ENCODE assay signal across 1 cellular context in the genomic region with DNA sequence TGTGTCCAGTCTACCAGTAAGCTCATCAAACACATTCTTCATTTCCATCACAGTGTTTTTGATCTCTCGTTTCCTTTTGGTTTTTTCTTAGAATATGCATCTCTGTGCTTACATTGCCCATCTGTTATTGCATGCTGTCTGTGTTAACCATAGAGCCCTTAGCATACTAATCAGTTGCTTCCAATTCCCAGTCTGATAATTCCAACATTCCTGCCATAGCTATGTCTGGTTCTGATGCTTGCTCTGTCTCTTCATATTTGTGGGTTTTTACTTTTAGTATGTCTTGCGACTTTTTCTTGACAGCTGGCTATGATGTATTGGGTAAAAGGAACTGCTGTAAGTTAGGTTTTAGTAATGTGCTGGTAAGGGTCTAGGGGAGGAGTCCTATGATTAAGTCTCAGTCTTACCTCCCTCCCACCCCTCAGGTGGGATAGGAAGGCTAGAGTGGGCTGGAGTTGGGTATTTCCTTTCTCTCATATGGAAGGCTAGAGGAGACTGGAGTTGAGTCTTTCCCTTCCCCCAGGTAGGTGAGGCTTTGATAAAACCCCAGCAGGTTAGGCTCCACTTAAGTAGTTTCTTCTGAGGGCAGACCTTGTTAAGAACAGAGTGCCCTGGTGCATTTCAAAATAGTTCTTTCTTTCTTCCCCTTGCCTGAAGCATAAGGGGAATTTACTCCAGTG.
TF ChIP-seq lines count a peak whose summit lies in the region.

No MANE protein-coding gene starts in this region.

TF ChIP-seq in IMR-90, 13 proteins besides CTCF, POLR2A, EP300 and RAD21 (continued from another document):
- TF ChIP-seq RCOR1 (IDR thresholded peaks at IDR 0.05; ENCODE audit: insufficient replicate concordance, low read length) (no peak), MXI1 (IDR thresholded peaks at IDR 0.05; ENCODE audit: borderline replicate concordance, low read depth, low read length) (no peak)
- TF ChIP-seq, protein P1, sequence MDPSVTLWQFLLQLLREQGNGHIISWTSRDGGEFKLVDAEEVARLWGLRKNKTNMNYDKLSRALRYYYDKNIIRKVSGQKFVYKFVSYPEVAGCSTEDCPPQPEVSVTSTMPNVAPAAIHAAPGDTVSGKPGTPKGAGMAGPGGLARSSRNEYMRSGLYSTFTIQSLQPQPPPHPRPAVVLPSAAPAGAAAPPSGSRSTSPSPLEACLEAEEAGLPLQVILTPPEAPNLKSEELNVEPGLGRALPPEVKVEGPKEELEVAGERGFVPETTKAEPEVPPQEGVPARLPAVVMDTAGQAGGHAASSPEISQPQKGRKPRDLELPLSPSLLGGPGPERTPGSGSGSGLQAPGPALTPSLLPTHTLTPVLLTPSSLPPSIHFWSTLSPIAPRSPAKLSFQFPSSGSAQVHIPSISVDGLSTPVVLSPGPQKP (IDR thresholded peaks at IDR 0.05; ENCODE audit: borderline replicate concordance, low read depth, low read length): no peak
